ENCODE assay signal across 8 cellular contexts in genomic region chr14:39266871-39267591, GRCh38. TPM values are rescaled to one million over a fixed set of nuclear protein-coding genes. Genes with fewer than 3 reads are reported as not detected.
A peak's percentile ranks its signal among the peaks of the same experiment; 100 is the strongest.
DNase-seq lines count a peak whose midpoint lies in the region; ATAC-seq and TF ChIP-seq lines count a peak whose summit lies in the region.

No MANE protein-coding gene starts in this region.

- peaks cover 52% of the 10 kb centered on the region for H3K79me2 ChIP-seq in DOHH2 (ENCODE audit: control insufficient read depth, low read length)

- H3K4me1 Mint-ChIP-seq in activated T-helper 2 cell treated with anti-CD3 and anti-CD28 coated beads, Interferon-gamma antibody, Interleukin-2, Interleukin-4, amounts not matched to agents 10 μg/mL and 5 μg/mL and 100 μg/mL, durations not matched to agents 14 hours and 24 hours and 36 hours (ENCODE audit: low read depth), result peaks cover 43% of the 10 kb centered on the region
- H3K4me1 Mint-ChIP-seq in nephron, result peaks cover 40% of the 10 kb centered on the region
- peaks cover 60% of the 10 kb centered on the region for H3K4me1 Mint-ChIP-seq in stimulated activated naive CD8-positive, alpha-beta T cell treated with anti-CD3 and anti-CD28 coated beads, Interleukin-15, Interleukin-2, amounts not matched to agents 100 ng/mL and 50 ng/mL, for 24 hours (ENCODE audit: low read depth)

- H3K9me2 ChIP-seq in DOHH2 (replicated peaks; ENCODE audit: control insufficient read depth, low read length), result no peaks in the 10 kb centered on the region

- peak overlapping the region; percentile 97 for H3K4me3 ChIP-seq in DOHH2 (ENCODE audit: low read length)
- H3K4me3 ChIP-seq in fibroblast of pulmonary artery (replicated peaks; ENCODE audit: low read depth, low read length), result peak overlapping the region; percentile 97

- no peaks in the 10 kb centered on the region for H4K20me1 ChIP-seq in DOHH2 (ENCODE audit: control insufficient read depth, insufficient read depth, low read depth, low read length)

- peaks cover 5% of the 10 kb centered on the region for H3K9me3 ChIP-seq in DOHH2 (ENCODE audit: control insufficient read depth, insufficient read depth, low read length)

- ATAC-seq in GM21619 (IDR thresholded peaks at IDR 0.05; ENCODE audit: unreplicated experiment), result peak; percentile 82

- peak; percentile 71 for TF ChIP-seq EP300 in Ishikawa (IDR thresholded peaks at IDR 0.05; ENCODE audit: borderline replicate concordance)

- intact Hi-C loops in activated T-helper 2 cell treated with anti-CD3 and anti-CD28 coated beads, Interferon-gamma antibody, Interleukin-2, Interleukin-4, amounts not matched to agents 10 μg/mL and 5 μg/mL and 100 μg/mL, durations not matched to agents 14 hours and 24 hours and 36 hours (cut with micrococcal nuclease), result loop anchor here (1.0 to 5.0 kb wide), 6 partner anchors 38 to 165 kb away; partner anchors contain the start of genes FBXO33, GEMIN2, PNN and TRAPPC6B

- peak overlapping the region; percentile 93 for H3K27ac Mint-ChIP-seq in activated T-helper 2 cell treated with anti-CD3 and anti-CD28 coated beads, Interferon-gamma antibody, Interleukin-2, Interleukin-4, amounts not matched to agents 10 μg/mL and 5 μg/mL and 100 μg/mL, durations not matched to agents 14 hours and 24 hours and 36 hours
- H3K27ac Mint-ChIP-seq in nephron, result peak overlapping the region; percentile 87 to 95 (median 90)
- peak overlapping the region; percentile 95 for H3K27ac Mint-ChIP-seq in stimulated activated naive CD8-positive, alpha-beta T cell treated with anti-CD3 and anti-CD28 coated beads, Interleukin-15, Interleukin-2, amounts not matched to agents 100 ng/mL and 50 ng/mL, for 24 hours

- TF ChIP-seq RAD21 in Ishikawa (IDR thresholded peaks at IDR 0.05; ENCODE audit: low read depth), result no peak

- H3K27me3 ChIP-seq in DOHH2 (ENCODE audit: control insufficient read depth, low read length), result no peaks in the 10 kb centered on the region

- peaks cover 14% of the 10 kb centered on the region for H3K9me3 Mint-ChIP-seq in activated T-helper 2 cell treated with anti-CD3 and anti-CD28 coated beads, Interferon-gamma antibody, Interleukin-2, Interleukin-4, amounts not matched to agents 10 μg/mL and 5 μg/mL and 100 μg/mL, durations not matched to agents 14 hours and 24 hours and 36 hours
- H3K9me3 Mint-ChIP-seq in nephron, result peaks cover 16% of the 10 kb centered on the region
- H3K9me3 Mint-ChIP-seq in stimulated activated naive CD8-positive, alpha-beta T cell treated with anti-CD3 and anti-CD28 coated beads, Interleukin-15, Interleukin-2, amounts not matched to agents 100 ng/mL and 50 ng/mL, for 24 hours, result peaks cover 4% of the 10 kb centered on the region

- no peaks in the 10 kb centered on the region; the same call in none of the 2 replicates for H3K36me3 ChIP-seq in DOHH2 (ENCODE audit: control insufficient read depth, low read length)

- peaks cover 5% of the 10 kb centered on the region; the same call in 1 of the 2 replicates for H3F3A ChIP-seq in DOHH2 (ENCODE audit: control insufficient read depth, insufficient read depth)

- H3K4me3 Mint-ChIP-seq in activated T-helper 2 cell treated with anti-CD3 and anti-CD28 coated beads, Interferon-gamma antibody, Interleukin-2, Interleukin-4, amounts not matched to agents 10 μg/mL and 5 μg/mL and 100 μg/mL, durations not matched to agents 14 hours and 24 hours and 36 hours (ENCODE audit: low read depth), result peak overlapping the region; percentile 75
- peak overlapping the region; percentile 88 to 96 (median 89) for H3K4me3 Mint-ChIP-seq in nephron
- peak overlapping the region; percentile 80 for H3K4me3 Mint-ChIP-seq in stimulated activated naive CD8-positive, alpha-beta T cell treated with anti-CD3 and anti-CD28 coated beads, Interleukin-15, Interleukin-2, amounts not matched to agents 100 ng/mL and 50 ng/mL, for 24 hours

- H3K4me2 ChIP-seq in DOHH2 (ENCODE audit: low read length), result peak overlapping the region; percentile 82

- peaks cover 34% of the 10 kb centered on the region for H3K4me1 ChIP-seq in DOHH2 (ENCODE audit: control insufficient read depth, low read length)

- peak overlapping the region; percentile 72 for H3K27ac ChIP-seq in DOHH2 (ENCODE audit: low read depth, low read length)

- H3K27me3 Mint-ChIP-seq in activated T-helper 2 cell treated with anti-CD3 and anti-CD28 coated beads, Interferon-gamma antibody, Interleukin-2, Interleukin-4, amounts not matched to agents 10 μg/mL and 5 μg/mL and 100 μg/mL, durations not matched to agents 14 hours and 24 hours and 36 hours (ENCODE audit: low read depth), result no peaks in the 10 kb centered on the region
- no peaks in the 10 kb centered on the region for H3K27me3 Mint-ChIP-seq in nephron (ENCODE audit: low read depth)
- H3K27me3 Mint-ChIP-seq in stimulated activated naive CD8-positive, alpha-beta T cell treated with anti-CD3 and anti-CD28 coated beads, Interleukin-15, Interleukin-2, amounts not matched to agents 100 ng/mL and 50 ng/mL, for 24 hours, result no peaks in the 10 kb centered on the region

- H3K36me3 Mint-ChIP-seq in activated T-helper 2 cell treated with anti-CD3 and anti-CD28 coated beads, Interferon-gamma antibody, Interleukin-2, Interleukin-4, amounts not matched to agents 10 μg/mL and 5 μg/mL and 100 μg/mL, durations not matched to agents 14 hours and 24 hours and 36 hours (ENCODE audit: low read depth), result peaks cover 17% of the 10 kb centered on the region
- H3K36me3 Mint-ChIP-seq in nephron (ENCODE audit: low read depth), result peaks cover 19% of the 10 kb centered on the region
- H3K36me3 Mint-ChIP-seq in stimulated activated naive CD8-positive, alpha-beta T cell treated with anti-CD3 and anti-CD28 coated beads, Interleukin-15, Interleukin-2, amounts not matched to agents 100 ng/mL and 50 ng/mL, for 24 hours (ENCODE audit: low read depth), result no peaks in the 10 kb centered on the region

- TF ChIP-seq CTCF in DOHH2 (IDR thresholded peaks at IDR 0.05; ENCODE audit: low read depth, low read length, poor library complexity, severe bottlenecking) (peak; percentile 16), fibroblast of pulmonary artery (IDR thresholded peaks at IDR 0.05; ENCODE audit: low read length, missing control alignments) (no peak), nephron (IDR thresholded peaks at IDR 0.05; ENCODE audit: unreplicated experiment in 3 of 3) (no peak)

- DNase-seq in RPMI8226, result peak; percentile 87
- DNase-seq in activated T-helper 2 cell treated with anti-CD3 and anti-CD28 coated beads, Interferon-gamma antibody, Interleukin-2, Interleukin-4, amounts not matched to agents 10 μg/mL and 5 μg/mL and 100 μg/mL, durations not matched to agents 14 hours and 24 hours and 36 hours (ENCODE audit: low spot score), result peak; percentile 73
- peak; percentile 85 for DNase-seq in fibroblast of pulmonary artery (ENCODE audit: low read depth)

TF ChIP-seq in Ishikawa, 13 proteins besides CTCF, POLR2A, EP300 and RAD21:
- TF ChIP-seq TAF1 (IDR thresholded peaks at IDR 0.05; ENCODE audit: low read depth), result peak; percentile 46; the same call in 1 of the 2 replicates
- TF ChIP-seq NFIC (IDR thresholded peaks at IDR 0.05), result 0 out of 2 replicates have a peak, but pooled peaks have one; percentile 29
- TF ChIP-seq MAX (IDR thresholded peaks at IDR 0.05), result peak; percentile 82
- TF ChIP-seq YY1 (IDR thresholded peaks at IDR 0.05; ENCODE audit: low read depth), result peak; percentile 4; the same call in 1 of the 2 replicates
- TF ChIP-seq TCF12 (IDR thresholded peaks at IDR 0.05; ENCODE audit: low read depth), result no peak; the same call in none of the 2 replicates
- TF ChIP-seq ZBTB7A (IDR thresholded peaks at IDR 0.05; ENCODE audit: low read depth), result peak; percentile 40
TF ChIP-seq in Ishikawa: peak in this region for 5.

RNA-seq across cellular contexts. Expression of gene MIA2, which starts 33.3 kb away (rescaled TPM):
- 17.0 and 17.5 TPM in 2 replicates for total RNA-seq in activated T-helper 2 cell treated with anti-CD3 and anti-CD28 coated beads, Interferon-gamma antibody, Interleukin-2, Interleukin-4, amounts not matched to agents 10 μg/mL and 5 μg/mL and 100 μg/mL, durations not matched to agents 14 hours and 24 hours and 36 hours

Comparison
In these comparisons a context has a peak if more than half of its experiments do, and no peak if none do; other contexts are left out.
1. Peak in every context shown above with its lines: DNase-seq, ATAC-seq, H3K4me3 ChIP-seq and H3K27ac ChIP-seq.